In the genomic region with DNA sequence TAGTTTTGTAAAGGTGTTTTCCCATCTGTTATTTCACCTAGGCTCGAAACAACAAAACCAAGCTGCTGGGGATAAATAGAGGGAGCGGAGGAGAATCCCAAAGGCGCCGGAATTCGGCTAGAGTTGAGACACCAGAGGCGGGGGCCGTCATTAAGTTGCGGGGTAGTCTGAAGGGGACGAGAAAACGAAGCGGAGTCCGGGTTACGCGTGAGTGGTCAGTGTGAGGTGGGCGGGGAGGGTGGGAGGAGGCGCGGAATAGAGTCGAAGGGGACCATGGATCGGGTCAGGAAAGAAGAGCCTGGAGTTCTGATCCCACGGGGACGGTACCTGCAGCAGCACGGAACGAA, we compare ENCODE assay signal across 6 cellular contexts. TPM values are rescaled to one million over a fixed set of nuclear protein-coding genes. Genes with fewer than 3 reads are reported as not detected.
DNase-seq lines count a peak whose midpoint lies in the region; ATAC-seq and TF ChIP-seq lines count a peak whose summit lies in the region.

No MANE protein-coding gene starts in this region.

- peak overlapping the region; percentile 78 for H2BK120ac ChIP-seq in trophoblast cell (ENCODE audit: insufficient read depth, low read length, poor library complexity)

- H3K4me3 ChIP-seq in A673 (ENCODE audit: low read depth, low read length, poor library complexity, severe bottlenecking), result peak overlapping the region; percentile 67
- H3K4me3 ChIP-seq in trophoblast cell (ENCODE audit: low read depth, low read length), result peak overlapping the region; percentile 98

- no peak for TF ChIP-seq CTCF in A673 (conservative IDR thresholded peaks at IDR 0.05; ENCODE audit: low read depth, low read length)

- peaks cover 11% of the 10 kb centered on the region for H3K4me1 ChIP-seq in A673 (ENCODE audit: insufficient read depth, low read length, poor library complexity, severe bottlenecking)
- peaks cover 9% of the 10 kb centered on the region in 2 experiments for H3K4me1 ChIP-seq in trophoblast cell (ENCODE audit: control insufficient read depth in 1 of 2, insufficient read depth in 2 of 2, low read length in 2 of 2)

- peak overlapping the region; percentile 98 for H3K14ac ChIP-seq in trophoblast cell (ENCODE audit: low read length)

- H3K4ac ChIP-seq in trophoblast cell (ENCODE audit: low read depth, low read length), result peak overlapping the region; percentile 90

- peak; percentile 6 for ATAC-seq in HG02870 (IDR thresholded peaks at IDR 0.05; ENCODE audit: unreplicated experiment)

- H3K79me2 ChIP-seq in trophoblast cell (ENCODE audit: control insufficient read depth, insufficient read depth, low read length, poor library complexity), result peaks cover 12% of the 10 kb centered on the region

- H4K91ac ChIP-seq in trophoblast cell (ENCODE audit: low read depth, low read length), result peak overlapping the region; percentile 92

- DNase-seq in A673 (ENCODE audit: low spot score) (no peak), trophoblast cell (no peak), LoVo (ENCODE audit: low spot score) (no peak)
- no peak for DNase-seq in activated CD4-positive, CD25-positive, alpha-beta regulatory T cell treated with anti-CD3 and anti-CD28 coated beads, Interleukin-2, amount 50 U/mL, for 72 hours

- no peak overlapping the region for H3K23ac ChIP-seq in trophoblast cell (ENCODE audit: low read length)

- peak overlapping the region; percentile 99 for H3K9ac ChIP-seq in trophoblast cell (ENCODE audit: low read length)

- H4K8ac ChIP-seq in trophoblast cell (ENCODE audit: low read depth, low read length), result peak overlapping the region; percentile 99

- BruUV-seq in A673 (replicated peaks; lab: Mats Ljungman, UMichigan), result no TSS peak

- H3K18ac ChIP-seq in trophoblast cell (ENCODE audit: low read length), result peak overlapping the region; percentile 98

- WGBS in trophoblast cell (ENCODE audit: extremely low coverage, insufficient coverage, insufficient read length), result no CpG with 5 or more reads among the region's 23 CpGs

- intact Hi-C loops in A673 (cut with micrococcal nuclease; ENCODE audit: unreplicated experiment), result no loop called here

- peak overlapping the region; percentile 86 for H3K4me2 ChIP-seq in trophoblast cell (ENCODE audit: low read length)

- no peaks in the 10 kb centered on the region for H3K27me3 ChIP-seq in A673 (replicated peaks; ENCODE audit: insufficient read depth, low read depth, low read length, poor library complexity)
- no peaks in the 10 kb centered on the region for H3K27me3 ChIP-seq in trophoblast cell (ENCODE audit: insufficient read depth, low read length)

- peak overlapping the region; percentile 100 for H4K12ac ChIP-seq in trophoblast cell (ENCODE audit: low read depth, low read length)

- CTCF ChIA-PET in A673 (lab: Charles Lee), result no interaction called here

- H2AFZ ChIP-seq in trophoblast cell (ENCODE audit: insufficient read depth, low read length, poor library complexity), result peak overlapping the region; percentile 74

- H2BK12ac ChIP-seq in trophoblast cell (ENCODE audit: low read length), result no peak overlapping the region

- H2BK5ac ChIP-seq in trophoblast cell (ENCODE audit: low read depth, low read length, poor library complexity), result peak overlapping the region; percentile 97

- POLR2A ChIA-PET in A673 (lab: Charles Lee; ENCODE audit: low non-redundant PET), result interaction anchor here (0.5 to 0.6 kb wide), 2 partner anchors 145 to 662 kb away, joined by 5 to 15 read pairs; no protein-coding TSS in a partner anchor

- H3K27ac ChIP-seq in A673 (ENCODE audit: low read depth, low read length, poor library complexity, severe bottlenecking) (peak overlapping the region; percentile 82), cingulate gyrus (ENCODE audit: low read depth, low read length) (peak overlapping the region; percentile 82), trophoblast cell (ENCODE audit: low read depth, low read length) (peak overlapping the region; percentile 94)

- H3K9me3 ChIP-seq in A673 (ENCODE audit: low read depth, low read length, poor library complexity, severe bottlenecking), result no peaks in the 10 kb centered on the region
- H3K9me3 ChIP-seq in trophoblast cell (ENCODE audit: insufficient read depth, low read depth, low read length), result no peaks in the 10 kb centered on the region

- peak overlapping the region; percentile 78 for H2AK5ac ChIP-seq in trophoblast cell (ENCODE audit: low read length)

- H3K36me3 ChIP-seq in A673 (ENCODE audit: insufficient read depth, low read length, poor library complexity, severe bottlenecking) (peaks cover 50% of the 10 kb centered on the region), trophoblast cell (ENCODE audit: control insufficient read depth in 1 of 2, insufficient read depth in 2 of 2, low read length in 2 of 2) (peaks cover 38 to 58% of the 10 kb centered on the region in 2 experiments)

- peaks cover 7% of the 10 kb centered on the region for H3K79me1 ChIP-seq in trophoblast cell (ENCODE audit: low read length)

RNA-seq across cellular contexts. Expression of a gene that starts 0.4 kb away (rescaled TPM):
- 123 and 136 TPM in 2 replicates for total RNA-seq in A673 (2021)
- polyA plus RNA-seq in trophoblast cell (2013), result 126 and 135 TPM in 2 replicates

RNA-seq across cellular contexts. Expression of a gene that starts 0.6 kb away (rescaled TPM):
- total RNA-seq in A673 (2021), result 72.6 and 76.1 TPM in 2 replicates
- polyA plus RNA-seq in trophoblast cell (2013), result 17.9 and 18.3 TPM in 2 replicates

RNA-seq across cellular contexts. Expression of a gene that starts 14.6 kb away (rescaled TPM):
- total RNA-seq in A673 (2021), result 11.3 and 14.5 TPM in 2 replicates
- polyA plus RNA-seq in trophoblast cell (2013), result 6.7 and 7.5 TPM in 2 replicates

RNA-seq across cellular contexts. Expression of a gene that starts 35.5 kb away (rescaled TPM):
- 31.2 and 38.4 TPM in 2 replicates for total RNA-seq in A673 (2021)
- 11.2 and 12.2 TPM in 2 replicates for polyA plus RNA-seq in trophoblast cell (2013)

RNA-seq across cellular contexts. Expression of a gene that starts 56.8 kb away (rescaled TPM):
- 34.8 and 40.3 TPM in 2 replicates for total RNA-seq in A673 (2021)
- polyA plus RNA-seq in trophoblast cell (2013), result 18.0 and 19.0 TPM in 2 replicates
